Comparison of ENCODE assay signal across 1 cellular context in genomic region chr20:23640018-23640872, GRCh38.
TF ChIP-seq lines count a peak whose summit lies in the region.

No MANE protein-coding gene starts in this region.

TF ChIP-seq in HepG2, 621 proteins besides CTCF, POLR2A, EP300 and RAD21 (continued from another document and continues in another):
- TF ChIP-seq MXD3 (CRISPR knock-in tag; IDR thresholded peaks at IDR 0.05) (peak; percentile 75; the same call in 1 of the 2 replicates), TFAP4 (IDR thresholded peaks at IDR 0.05; ENCODE audit: borderline replicate concordance, low read depth) (peak; percentile 94), ZNF687 (CRISPR knock-in tag; IDR thresholded peaks at IDR 0.05) (peak; percentile 54), ESRRA (CRISPR knock-in tag; IDR thresholded peaks at IDR 0.05; ENCODE audit: low read depth) (peak; percentile 85), ZBTB20 (CRISPR knock-in tag; IDR thresholded peaks at IDR 0.05; ENCODE audit: borderline replicate concordance, low read depth) (0 out of 2 replicates have a peak, but pooled peaks have one; percentile 7), ZNF639 (CRISPR knock-in tag; conservative IDR thresholded peaks at IDR 0.05) (peak; percentile 56; the same call in 1 of the 2 replicates), ZFAT (CRISPR knock-in tag; conservative IDR thresholded peaks at IDR 0.05) (no peak), SSRP1 (CRISPR knock-in tag; IDR thresholded peaks at IDR 0.05) (0 out of 2 replicates have a peak, but pooled peaks have one; percentile 57), ZHX1 (CRISPR knock-in tag; IDR thresholded peaks at IDR 0.05; ENCODE audit: low read depth) (0 out of 2 replicates have a peak, but pooled peaks have one; percentile 10), CREBL2 (CRISPR knock-in tag; IDR thresholded peaks at IDR 0.05; ENCODE audit: borderline replicate concordance) (peak; percentile 84), ZNF678 (CRISPR knock-in tag; IDR thresholded peaks at IDR 0.05) (no peak), TAF15 (IDR thresholded peaks at IDR 0.05; ENCODE audit: low read depth, low read length, poor library complexity, severe bottlenecking) (no peak), ARNT (IDR thresholded peaks at IDR 0.05) (no peak), U2AF2 (IDR thresholded peaks at IDR 0.05; ENCODE audit: low read depth, low read length) (no peak), ZNF431 (CRISPR knock-in tag; IDR thresholded peaks at IDR 0.05; ENCODE audit: borderline replicate concordance, low read depth) (peak; percentile 49; the same call in 1 of the 2 replicates), MNT (IDR thresholded peaks at IDR 0.05) (no peak), PHF21A (CRISPR knock-in tag; IDR thresholded peaks at IDR 0.05) (peak; percentile 38), ZNF747 (CRISPR knock-in tag; IDR thresholded peaks at IDR 0.05; ENCODE audit: borderline replicate concordance) (peak; percentile 13; the same call in 1 of the 2 replicates), NR2F6 (IDR thresholded peaks at IDR 0.05) (peak; percentile 53; the same call in 1 of the 2 replicates), NR2F6 (CRISPR knock-in tag; IDR thresholded peaks at IDR 0.05) (peak; percentile 55), RNF219 (CRISPR knock-in tag; IDR thresholded peaks at IDR 0.05) (no peak), ZNF737 (CRISPR knock-in tag; IDR thresholded peaks at IDR 0.05; ENCODE audit: borderline replicate concordance) (peak; percentile 34; the same call in 1 of the 2 replicates), NCOR1 (IDR thresholded peaks at IDR 0.05; ENCODE audit: borderline replicate concordance, low read length) (0 out of 2 replicates have a peak, but pooled peaks have one; percentile 32), ATF7 (IDR thresholded peaks at IDR 0.05) (no peak), ATF7 (CRISPR knock-in tag; IDR thresholded peaks at IDR 0.05) (peak; percentile 20; the same call in 1 of the 2 replicates), REL (CRISPR knock-in tag; conservative IDR thresholded peaks at IDR 0.05) (no peak), GMEB1 (CRISPR knock-in tag; IDR thresholded peaks at IDR 0.05; ENCODE audit: borderline replicate concordance) (peak; percentile 35), EEA1 (CRISPR knock-in tag; IDR thresholded peaks at IDR 0.05; ENCODE audit: borderline replicate concordance) (peak; percentile 77; the same call in 1 of the 2 replicates), ZNF337 (CRISPR knock-in tag; IDR thresholded peaks at IDR 0.05; ENCODE audit: borderline replicate concordance, low read depth) (0 out of 2 replicates have a peak, but pooled peaks have one; percentile 61), IKZF5 (CRISPR knock-in tag; IDR thresholded peaks at IDR 0.05) (peak; percentile 55; the same call in 1 of the 2 replicates), RXRA (CRISPR knock-in tag; IDR thresholded peaks at IDR 0.05) (peak; percentile 66), CHD2 (IDR thresholded peaks at IDR 0.05; ENCODE audit: low read depth, low read length) (no peak), ZNF543 (CRISPR knock-in tag; IDR thresholded peaks at IDR 0.05) (peak; percentile 23; the same call in 1 of the 2 replicates), HNF4G (IDR thresholded peaks at IDR 0.05; ENCODE audit: borderline replicate concordance, low read depth, low read length) (0 out of 2 replicates have a peak, but pooled peaks have one; percentile 40), HNF4G (CRISPR knock-in tag; IDR thresholded peaks at IDR 0.05; ENCODE audit: borderline replicate concordance, low read depth) (0 out of 2 replicates have a peak, but pooled peaks have one; percentile 9), ZFY (CRISPR knock-in tag; IDR thresholded peaks at IDR 0.05) (peak; percentile 35; the same call in 1 of the 2 replicates), ZBTB34 (CRISPR knock-in tag; IDR thresholded peaks at IDR 0.05) (0 out of 2 replicates have a peak, but pooled peaks have one; percentile 55), ZGPAT (CRISPR knock-in tag; IDR thresholded peaks at IDR 0.05) (no peak)
